ENCODE assay signal across 1 cellular context in genomic region chr22:50260801-50261614, GRCh38.
TF ChIP-seq lines count a peak whose summit lies in the region.

No MANE protein-coding gene starts in this region.

TF ChIP-seq in HepG2, 621 proteins besides CTCF, POLR2A, EP300 and RAD21 (continued from another document and continues in another):
- TF ChIP-seq ZNF574 (CRISPR knock-in tag; IDR thresholded peaks at IDR 0.05) (no peak), BRF2 (CRISPR knock-in tag; IDR thresholded peaks at IDR 0.05) (no peak), NCOA2 (CRISPR knock-in tag; IDR thresholded peaks at IDR 0.05) (no peak), ZNF513 (CRISPR knock-in tag; conservative IDR thresholded peaks at IDR 0.05) (no peak), ZNF20 (CRISPR knock-in tag; IDR thresholded peaks at IDR 0.05) (no peak), HOXA9 (CRISPR knock-in tag; IDR thresholded peaks at IDR 0.05; ENCODE audit: borderline replicate concordance) (no peak), TCF7L2 (IDR thresholded peaks at IDR 0.05; ENCODE audit: low read depth, low read length) (no peak), NFYB (CRISPR knock-in tag; IDR thresholded peaks at IDR 0.05) (no peak), TCF7 (IDR thresholded peaks at IDR 0.05; ENCODE audit: low read depth) (no peak), ZNF441 (CRISPR knock-in tag; IDR thresholded peaks at IDR 0.05; ENCODE audit: borderline replicate concordance) (0 out of 2 replicates have a peak, but pooled peaks have one; percentile 60), ZGPAT (CRISPR knock-in tag; IDR thresholded peaks at IDR 0.05) (peak; percentile 52; the same call in 1 of the 2 replicates), RCOR2 (CRISPR knock-in tag; IDR thresholded peaks at IDR 0.05) (no peak), MATR3 (CRISPR knock-in tag; IDR thresholded peaks at IDR 0.05) (0 out of 2 replicates have a peak, but pooled peaks have one; percentile 14), HNF1B (CRISPR knock-in tag; IDR thresholded peaks at IDR 0.05) (0 out of 2 replicates have a peak, but pooled peaks have one; percentile 33), THAP9 (CRISPR knock-in tag; IDR thresholded peaks at IDR 0.05; ENCODE audit: borderline replicate concordance) (no peak), SAFB2 (CRISPR knock-in tag; IDR thresholded peaks at IDR 0.05; ENCODE audit: borderline replicate concordance, low read depth) (no peak), GFI1 (CRISPR knock-in tag; IDR thresholded peaks at IDR 0.05; ENCODE audit: borderline replicate concordance) (no peak), UBTF (CRISPR knock-in tag; IDR thresholded peaks at IDR 0.05) (peak; percentile 80), TRIM24 (CRISPR knock-in tag; IDR thresholded peaks at IDR 0.05) (no peak), ZNF564 (CRISPR knock-in tag; IDR thresholded peaks at IDR 0.05) (peak; percentile 34; the same call in 1 of the 2 replicates), PHB2 (IDR thresholded peaks at IDR 0.05; ENCODE audit: partially characterized antibody) (no peak), IRF1 (CRISPR knock-in tag; IDR thresholded peaks at IDR 0.05; ENCODE audit: low read depth) (no peak), KLF12 (CRISPR knock-in tag; IDR thresholded peaks at IDR 0.05; ENCODE audit: borderline replicate concordance) (no peak), KIAA2018 (CRISPR knock-in tag; IDR thresholded peaks at IDR 0.05; ENCODE audit: borderline replicate concordance) (no peak), THYN1 (CRISPR knock-in tag; IDR thresholded peaks at IDR 0.05; ENCODE audit: borderline replicate concordance, low read depth) (no peak), STAT5B (CRISPR knock-in tag; IDR thresholded peaks at IDR 0.05) (no peak), KLF6 (CRISPR knock-in tag; IDR thresholded peaks at IDR 0.05) (no peak), ZFX (CRISPR knock-in tag; IDR thresholded peaks at IDR 0.05; ENCODE audit: low read depth) (peak; percentile 74), ZSCAN20 (CRISPR knock-in tag; IDR thresholded peaks at IDR 0.05; ENCODE audit: borderline replicate concordance) (peak; percentile 61; the same call in 1 of the 2 replicates), ZBTB3 (CRISPR knock-in tag; IDR thresholded peaks at IDR 0.05; ENCODE audit: borderline replicate concordance, low read depth) (no peak), ELF1 (CRISPR knock-in tag; IDR thresholded peaks at IDR 0.05) (no peak), ZSCAN22 (CRISPR knock-in tag; IDR thresholded peaks at IDR 0.05) (no peak), HNRNPK (IDR thresholded peaks at IDR 0.05; ENCODE audit: low read depth, low read length, poor library complexity, severe bottlenecking) (no peak), KMT2B (CRISPR knock-in tag; IDR thresholded peaks at IDR 0.05) (peak; percentile 46; the same call in 1 of the 2 replicates)
